ENCODE assay signal across 28 cellular contexts in genomic region chr14:68320495-68320894, GRCh38.
DNase-seq lines count a peak whose midpoint lies in the region; ATAC-seq, FAIRE-seq and TF ChIP-seq lines count a peak whose summit lies in the region.
"Had no signal": no experiment of that assay in that cellular context is flagged by ENCODE, and none has a peak within 500 bp of the region (broad histone marks: within the 10 kb centered on the region; RNA-seq: fewer than 3 reads in every experiment).

No MANE protein-coding gene starts in this region.

- H3K4me2 ChIP-seq in HepG2 (ENCODE audit: low read depth, low read length) (no peak overlapping the region), Loucy (ENCODE audit: low read depth, low read length, poor library complexity, severe bottlenecking) (peak overlapping the region; percentile 7)
- H3K4me2 ChIP-seq: BLaER1, GM23338 had no signal

- H3K36me3 ChIP-seq in HepG2 (replicated peaks in 1 of 2; ENCODE audit: control insufficient read depth in 1 of 2, insufficient read depth in 2 of 2, low read length in 2 of 2) (no peaks in the 10 kb centered on the region), right lobe of liver (no peaks in the 10 kb centered on the region), Loucy (ENCODE audit: insufficient read depth, low read length) (no peaks in the 10 kb centered on the region)
- H3K36me3 ChIP-seq: BLaER1, HAP-1 had no signal

- no peak overlapping the region for H3K4me3 Mint-ChIP-seq in stimulated activated naive B cell treated with anti-CD40 and anti-IgM and Interleukin-4, amounts not matched to agents 10 μg/mL and 1 μg/mL and 100 μg/mL, for 72 hours
- no peak overlapping the region for H3K4me3 Mint-ChIP-seq in T-helper 2 cell treated with Interferon-gamma antibody and Interleukin-4, amounts not matched to agents 5 μg/mL and 100 μg/mL, for 36 hours
- H3K4me3 Mint-ChIP-seq: CD4-positive, alpha-beta T cell; GM23338; HFFc6 had no signal

- TF ChIP-seq RAD21 in HepG2 (CRISPR knock-in tag; IDR thresholded peaks at IDR 0.05) = no peak

- TF ChIP-seq CTCF in HepG2 (CRISPR knock-in tag; IDR thresholded peaks at IDR 0.05) (no peak), right lobe of liver (IDR thresholded peaks at IDR 0.05) (no peak), Loucy (conservative IDR thresholded peaks at IDR 0.05; ENCODE audit: low read length) (no peak)

- WGBS in HepG2 (ENCODE audit: low lambda C conversion rate) = 91% methylated on average over 1 of the region's 1 CpG
- 80% methylated on average over 1 of the region's 1 CpG for WGBS in right lobe of liver (ENCODE audit: insufficient coverage, low coverage, low lambda C conversion rate, missing lambda C conversion rate)

- peaks cover 39% of the 10 kb centered on the region for H3K4me1 ChIP-seq in HepG2 (ENCODE audit: insufficient read depth, low read length)
- peaks cover 0 to 10% (median 3%) of the 10 kb centered on the region in 4 donors for H3K4me1 ChIP-seq in right lobe of liver
- H3K4me1 ChIP-seq in Loucy (ENCODE audit: insufficient read depth, low read length, poor library complexity, severe bottlenecking) = peaks cover 8% of the 10 kb centered on the region
- H3K4me1 ChIP-seq: HAP-1 had no signal

- TF ChIP-seq POLR2A in HepG2 (IDR thresholded peaks at IDR 0.05; ENCODE audit: insufficient read depth in 1 of 2, low read depth in 2 of 2, low read length in 2 of 2) = no peak
- TF ChIP-seq POLR2A in right lobe of liver (IDR thresholded peaks at IDR 0.05) = no peak

- H3K27me3 ChIP-seq in HepG2 (ENCODE audit: control insufficient read depth in 1 of 2, insufficient read depth in 2 of 2, low read length in 2 of 2) = no peaks in the 10 kb centered on the region
- no peaks in the 10 kb centered on the region for H3K27me3 ChIP-seq in right lobe of liver
- no peaks in the 10 kb centered on the region for H3K27me3 ChIP-seq in Loucy (ENCODE audit: insufficient read depth, low read length, poor library complexity, severe bottlenecking)
- H3K27me3 ChIP-seq: BLaER1 had no signal

- H3K9me3 ChIP-seq in HepG2 (ENCODE audit: low read length) = no peaks in the 10 kb centered on the region
- H3K9me3 ChIP-seq in right lobe of liver = no peaks in the 10 kb centered on the region
- H3K9me3 ChIP-seq in Loucy (ENCODE audit: insufficient read depth, low read depth, low read length) = no peaks in the 10 kb centered on the region
- H3K9me3 ChIP-seq: HAP-1 had no signal

- POLR2A ChIA-PET in HepG2 (lab: Yijun Ruan, JAX) = no interaction called here

- FAIRE-seq in HepG2 (lab: Jason Lieb, UNC) = no peak
- FAIRE-seq: GM12878, RCC 7860 had no signal

- H3K27ac ChIP-seq in HepG2 (ENCODE audit: extremely low read length, insufficient read depth, low read length) (no peak overlapping the region), right lobe of liver (no peak overlapping the region)
- H3K27ac ChIP-seq: BLaER1, SK-N-MC had no signal

- no peaks in the 10 kb centered on the region for H3K9me2 ChIP-seq in Loucy (replicated peaks; ENCODE audit: low read depth, low read length)

- H3K27me3 Mint-ChIP-seq in stimulated activated naive B cell treated with anti-CD40 and anti-IgM and Interleukin-4, amounts not matched to agents 10 μg/mL and 1 μg/mL and 100 μg/mL, for 72 hours = no peaks in the 10 kb centered on the region
- H3K27me3 Mint-ChIP-seq in T-helper 2 cell treated with Interferon-gamma antibody and Interleukin-4, amounts not matched to agents 5 μg/mL and 100 μg/mL, for 36 hours (ENCODE audit: low read depth) = no peaks in the 10 kb centered on the region
- H3K27me3 Mint-ChIP-seq: CD4-positive, alpha-beta T cell; IgD-negative memory B cell had no signal

- in situ Hi-C loops in HepG2 (cut with HindIII; ENCODE audit: extremely low pct_ligation_motif_present, low pct_unique_long_range_greater_than_20kb) = no loop called here

- BruUV-seq in HepG2 (replicated peaks; lab: Mats Ljungman, UMichigan) = no TSS peak

- CTCF ChIA-PET in HepG2 (lab: Yijun Ruan, JAX; ENCODE audit: low intra/inter-chr PET ratio, low total read pairs) = no interaction called here

- H2AFZ ChIP-seq in HepG2 (ENCODE audit: low read length) = no peak overlapping the region
- H2AFZ ChIP-seq in Loucy (ENCODE audit: low read length) = 0 out of 2 replicates have a peak overlapping the region, but pooled peaks have one; percentile 60

- peaks cover 6 to 22% of the 10 kb centered on the region in 2 donors for H3K36me3 Mint-ChIP-seq in stimulated activated naive B cell treated with anti-CD40 and anti-IgM and Interleukin-4, amounts not matched to agents 10 μg/mL and 1 μg/mL and 100 μg/mL, for 72 hours
- peaks cover 1% of the 10 kb centered on the region for H3K36me3 Mint-ChIP-seq in T-helper 2 cell treated with Interferon-gamma antibody and Interleukin-4, amounts not matched to agents 5 μg/mL and 100 μg/mL, for 36 hours (ENCODE audit: low read depth)

- H4K20me1 ChIP-seq in HepG2 (ENCODE audit: insufficient read depth, low read length) (no peaks in the 10 kb centered on the region), Loucy (ENCODE audit: insufficient read depth, low read length, poor library complexity, severe bottlenecking) (no peaks in the 10 kb centered on the region)
- H4K20me1 ChIP-seq: BLaER1 had no signal

- intact Hi-C loops in HepG2 (cut with micrococcal nuclease; ENCODE audit: unreplicated experiment) = no loop called here
- intact Hi-C loops in right lobe of liver (cut with DNase I) = no loop called here

- no peak for TF ChIP-seq EP300 in HepG2 (IDR thresholded peaks at IDR 0.05; ENCODE audit: low read depth in 2 of 2, low read length in 2 of 2)
- TF ChIP-seq EP300 in HepG2 (CRISPR knock-in tag; IDR thresholded peaks at IDR 0.05; ENCODE audit: borderline replicate concordance) = no peak

- H3K4me3 ChIP-seq in HepG2 (replicated peaks in 1 of 3; ENCODE audit: insufficient read depth in 1 of 3, low read depth in 2 of 3, low read length in 3 of 3) (no peak overlapping the region), right lobe of liver (no peak overlapping the region), Loucy (ENCODE audit: low read length, poor library complexity, severe bottlenecking) (no peak overlapping the region)
- H3K4me3 ChIP-seq: BLaER1, GM12878, GM23338, HAP-1, SK-N-MC had no signal

- peak overlapping the region; percentile 33 for H3K27ac Mint-ChIP-seq in stimulated activated naive B cell treated with anti-CD40 and anti-IgM and Interleukin-4, amounts not matched to agents 10 μg/mL and 1 μg/mL and 100 μg/mL, for 72 hours
- H3K27ac Mint-ChIP-seq in T-helper 2 cell treated with Interferon-gamma antibody and Interleukin-4, amounts not matched to agents 5 μg/mL and 100 μg/mL, for 36 hours = no peak overlapping the region
- H3K27ac Mint-ChIP-seq: CD4-positive, alpha-beta T cell; GM23338; HFFc6 had no signal

- no peaks in the 10 kb centered on the region for H3K79me2 ChIP-seq in HepG2 (ENCODE audit: insufficient read depth, low read length)
- H3K79me2 ChIP-seq in Loucy (ENCODE audit: insufficient read depth, low read length) = no peaks in the 10 kb centered on the region

- H3K9me3 Mint-ChIP-seq in stimulated activated naive B cell treated with anti-CD40 and anti-IgM and Interleukin-4, amounts not matched to agents 10 μg/mL and 1 μg/mL and 100 μg/mL, for 72 hours = peaks cover 7 to 13% of the 10 kb centered on the region in 2 donors
- no peaks in the 10 kb centered on the region for H3K9me3 Mint-ChIP-seq in T-helper 2 cell treated with Interferon-gamma antibody and Interleukin-4, amounts not matched to agents 5 μg/mL and 100 μg/mL, for 36 hours
- H3K9me3 Mint-ChIP-seq: CD4-positive, alpha-beta T cell; GM23338; HFFc6; IgD-negative memory B cell had no signal

- DNase-seq in HepG2 (ENCODE audit: low spot score) = no peak
- no peak for DNase-seq in right lobe of liver
- DNase-seq in myocyte (ENCODE audit: low read depth) = peak; percentile 67
- DNase-seq in stimulated activated naive B cell treated with anti-CD40 and anti-IgM and Interleukin-4, amounts not matched to agents 10 μg/mL and 1 μg/mL and 100 μg/mL, for 72 hours = no peak
- DNase-seq in NCI-H146 treated with DMSO at 0.1 percent for 48 hours (lab: John Stamatoyannopoulos, UW; ENCODE audit: unreplicated experiment) = no peak
- DNase-seq in T-helper 2 cell treated with Interferon-gamma antibody and Interleukin-4, amounts not matched to agents 5 μg/mL and 100 μg/mL, for 36 hours (ENCODE audit: low spot score) = no peak
- DNase-seq: 8988T; CD4-positive, alpha-beta T cell; COR-L47; EL; GDM1; HFFc6; NCI-H1092 treated with DMSO at 0.1 percent for 48 hours; NCI-H1436; NCI-H187 treated with DMSO at 0.1 percent for 48 hours; NCI-H2171 treated with DMSO at 0.1 percent for 48 hours; NCI-H524; NCI-H774; SIG-M5 had no signal

- ATAC-seq in HepG2 (no peak), right lobe of liver (no peak), GM19023 (IDR thresholded peaks at IDR 0.05; ENCODE audit: unreplicated experiment) (no peak)
- ATAC-seq in stimulated activated naive B cell treated with anti-CD40 and anti-IgM and Interleukin-4, amounts not matched to agents 10 μg/mL and 1 μg/mL and 100 μg/mL, for 72 hours (replicated peaks) = no peak
- ATAC-seq: GM12878, GM23338 had no signal

- H3F3A ChIP-seq in Loucy (ENCODE audit: low read depth) = no peaks in the 10 kb centered on the region

- H3K4me1 Mint-ChIP-seq in stimulated activated naive B cell treated with anti-CD40 and anti-IgM and Interleukin-4, amounts not matched to agents 10 μg/mL and 1 μg/mL and 100 μg/mL, for 72 hours = peaks cover 47 to 79% of the 10 kb centered on the region in 2 donors
- H3K4me1 Mint-ChIP-seq in T-helper 2 cell treated with Interferon-gamma antibody and Interleukin-4, amounts not matched to agents 5 μg/mL and 100 μg/mL, for 36 hours (ENCODE audit: low read depth) = no peaks in the 10 kb centered on the region

- no peak overlapping the region for H3K9ac ChIP-seq in HepG2 (ENCODE audit: insufficient read depth, low read depth, low read length)
- no peak overlapping the region for H3K9ac ChIP-seq in Loucy (ENCODE audit: low read depth, low read length, poor library complexity, severe bottlenecking)
- H3K9ac ChIP-seq: BLaER1 had no signal

TF ChIP-seq in HepG2, 621 proteins besides CTCF, POLR2A, EP300 and RAD21 (continues in another document):
- TF ChIP-seq ZNF335 (CRISPR knock-in tag; IDR thresholded peaks at IDR 0.05) (no peak), MAFF (IDR thresholded peaks at IDR 0.05; ENCODE audit: low read depth, low read length) (peak; percentile 91), ZNF224 (CRISPR knock-in tag; IDR thresholded peaks at IDR 0.05) (no peak), ARHGAP35 (CRISPR knock-in tag; IDR thresholded peaks at IDR 0.05; ENCODE audit: borderline replicate concordance) (no peak)
